In the genomic region with DNA sequence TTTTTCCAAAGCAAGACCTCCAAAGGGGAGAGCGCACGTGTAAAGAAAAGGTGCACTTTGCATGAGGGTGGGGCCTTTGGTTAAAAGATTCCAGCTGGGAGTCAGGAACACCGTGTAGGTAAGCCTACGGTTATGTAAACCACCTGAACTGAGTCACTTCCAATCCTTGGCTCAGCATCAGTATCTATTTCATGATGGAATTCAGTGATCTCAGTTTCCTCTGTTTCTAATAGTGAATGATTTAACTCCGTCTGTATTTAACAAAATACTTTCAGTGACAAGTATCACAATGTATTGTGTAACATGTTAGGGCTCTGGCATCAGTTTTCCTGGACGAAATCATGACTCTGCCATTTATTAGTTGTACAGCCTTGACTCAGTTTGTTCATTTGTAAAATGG, we compare ENCODE assay signal across 17 cellular contexts. TPM values are rescaled to one million over a fixed set of nuclear protein-coding genes. Genes with fewer than 3 reads are reported as not detected.
DNase-seq lines count a peak whose midpoint lies in the region; ATAC-seq, FAIRE-seq and TF ChIP-seq lines count a peak whose summit lies in the region.
"Had no signal": no experiment of that assay in that cellular context is flagged by ENCODE, and none has a peak within 500 bp of the region (broad histone marks: within the 10 kb centered on the region; RNA-seq: fewer than 3 reads in every experiment).

No MANE protein-coding gene starts in this region.

- CTCF ChIA-PET in activated CD4-positive, alpha-beta memory T cell treated with anti-CD3 and anti-CD28 coated beads for 36 hours (lab: Charles Lee) = no interaction called here

- H3K27me3 ChIP-seq in MG63 (no peaks in the 10 kb centered on the region), keratinocyte (ENCODE audit: control insufficient read depth, extremely low read depth, insufficient read depth, low read length) (peaks cover 25% of the 10 kb centered on the region), subcutaneous abdominal adipose tissue (ENCODE audit: control insufficient read depth in 5 of 5, insufficient read depth in 4 of 5, low read length in 5 of 5) (peaks cover 0 to 5% (median 0%) of the 10 kb centered on the region in 5 donors), right cardiac atrium (ENCODE audit: control insufficient read depth, insufficient read depth) (no peaks in the 10 kb centered on the region)
- H3K27me3 ChIP-seq: SJCRH30 had no signal

- H3K4me3 Mint-ChIP-seq in activated CD4-positive, alpha-beta memory T cell treated with anti-CD3 and anti-CD28 coated beads for 36 hours = no peak overlapping the region
- H3K4me3 Mint-ChIP-seq: activated CD4-positive, alpha-beta T cell treated with anti-CD3 and anti-CD28 coated beads for 36 hours; activated naive CD4-positive, alpha-beta T cell treated with anti-CD3 and anti-CD28 coated beads, Interleukin-2, amount 50 U/mL, for 24 hours had no signal

- no peak for ATAC-seq in right cardiac atrium
- ATAC-seq: activated CD4-positive, alpha-beta T cell treated with anti-CD3 and anti-CD28 coated beads for 36 hours had no signal

- no peak overlapping the region for H3K27ac ChIP-seq in keratinocyte (ENCODE audit: control insufficient read depth, insufficient read depth, low read length)
- peak overlapping the region; percentile 91 for H3K27ac ChIP-seq in subcutaneous abdominal adipose tissue (ENCODE audit: low read depth, low read length)
- H3K27ac ChIP-seq in right cardiac atrium (ENCODE audit: low read length) = no peak overlapping the region
- H3K27ac ChIP-seq: C4-2B, SJCRH30 had no signal

- H3K4me2 ChIP-seq in keratinocyte (ENCODE audit: control insufficient read depth, extremely low read depth, insufficient read depth, low read depth, low read length) = peak overlapping the region; percentile 91

- 77% methylated on average over 6 of the region's 6 CpGs for WGBS in right cardiac atrium

- no peak overlapping the region for H2AFZ ChIP-seq in keratinocyte (ENCODE audit: control insufficient read depth, low read length)

- H3K27ac Mint-ChIP-seq in activated CD4-positive, alpha-beta memory T cell treated with anti-CD3 and anti-CD28 coated beads for 36 hours = no peak overlapping the region
- H3K27ac Mint-ChIP-seq: activated CD4-positive, alpha-beta T cell treated with anti-CD3 and anti-CD28 coated beads for 36 hours; activated naive CD4-positive, alpha-beta T cell treated with anti-CD3 and anti-CD28 coated beads, Interleukin-2, amount 50 U/mL, for 24 hours had no signal

- peaks cover 10% of the 10 kb centered on the region for H3K9me3 Mint-ChIP-seq in activated CD4-positive, alpha-beta memory T cell treated with anti-CD3 and anti-CD28 coated beads for 36 hours

- no peaks in the 10 kb centered on the region for H3K9me1 ChIP-seq in keratinocyte (ENCODE audit: control insufficient read depth, extremely low read depth, insufficient read depth, low read length)

- peaks cover 13% of the 10 kb centered on the region for H3K36me3 ChIP-seq in MG63
- H3K36me3 ChIP-seq in keratinocyte (ENCODE audit: control insufficient read depth in 2 of 2, extremely low read depth in 1 of 2, insufficient read depth in 2 of 2, low read length in 2 of 2) = no peaks in the 10 kb centered on the region
- H3K36me3 ChIP-seq in subcutaneous abdominal adipose tissue (ENCODE audit: control insufficient read depth in 5 of 5, insufficient read depth in 5 of 5, low read length in 5 of 5) = no peaks in the 10 kb centered on the region
- H3K36me3 ChIP-seq: SJCRH30 had no signal

- H3K4me1 ChIP-seq in keratinocyte (ENCODE audit: control insufficient read depth, extremely low read depth, insufficient read depth, low read length) (peaks cover 17% of the 10 kb centered on the region), subcutaneous abdominal adipose tissue (ENCODE audit: control insufficient read depth in 5 of 5, insufficient read depth in 5 of 5, low read length in 5 of 5) (peaks cover 2 to 51% (median 30%) of the 10 kb centered on the region in 5 donors), right cardiac atrium (ENCODE audit: control insufficient read depth, insufficient read depth, low read length) (no peaks in the 10 kb centered on the region)
- H3K4me1 ChIP-seq: SJCRH30 had no signal

- H3K4me3 ChIP-seq in MG63 = peak overlapping the region; percentile 80
- H3K4me3 ChIP-seq in keratinocyte (ENCODE audit: control insufficient read depth in 2 of 3, extremely low read depth in 1 of 3, insufficient read depth in 2 of 3, low read depth in 1 of 3, low read length in 3 of 3) = no peak overlapping the region
- H3K4me3 ChIP-seq in subcutaneous abdominal adipose tissue (ENCODE audit: low read depth in 1 of 5, low read length in 5 of 5) = peak overlapping the region in 2 of 5 donors; percentile 79 to 86
- no peak overlapping the region for H3K4me3 ChIP-seq in right cardiac atrium (ENCODE audit: low read length)

- dilution Hi-C loops in keratinocyte (cut with MboI; ENCODE audit: extremely low pct_ligation_motif_present, low sequenced_read_pairs) = no loop called here

- POLR2A ChIA-PET in activated CD4-positive, alpha-beta memory T cell treated with anti-CD3 and anti-CD28 coated beads for 36 hours (lab: Charles Lee) = no interaction called here

- TF ChIP-seq CTCF in keratinocyte (optimal IDR thresholded peaks at IDR 0.05 in 1 of 3, IDR thresholded peaks at IDR 0.05 in 1 of 3, conservative IDR thresholded peaks at IDR 0.05 in 1 of 3; ENCODE audit: extremely low read depth in 1 of 3, insufficient read depth in 2 of 3, low read length in 3 of 3) = no peak

- DNase-seq in MG63 = no peak
- DNase-seq in dedifferentiated amniotic fluid mesenchymal stem cell (ENCODE audit: extremely low spot score) = peak; percentile 19
- DNase-seq in keratinocyte (ENCODE audit: low read depth, low spot score) = peak; percentile 60
- no peak for DNase-seq in activated CD4-positive, alpha-beta memory T cell treated with anti-CD3 and anti-CD28 coated beads for 36 hours
- DNase-seq in retina = no peak
- no peak for DNase-seq in right cardiac atrium
- no peak for DNase-seq in stimulated activated naive CD4-positive, alpha-beta T cell (lab: John Stamatoyannopoulos, UW)
- DNase-seq: activated CD4-positive, alpha-beta T cell treated with anti-CD3 and anti-CD28 coated beads for 36 hours; head of caudate nucleus; kidney glomerular epithelial cell; NCI-H1436 treated with DMSO at 0.1 percent for 48 hours; SJCRH30; T1000 had no signal

- H3K9me3 ChIP-seq in MG63 = peaks cover 2% of the 10 kb centered on the region; the same call in 1 of the 2 replicates
- no peaks in the 10 kb centered on the region for H3K9me3 ChIP-seq in keratinocyte (ENCODE audit: control insufficient read depth, low read depth, low read length)
- H3K9me3 ChIP-seq in subcutaneous abdominal adipose tissue (ENCODE audit: control insufficient read depth in 5 of 5, low read length in 5 of 5) = no peaks in the 10 kb centered on the region
- H3K9me3 ChIP-seq in right cardiac atrium (ENCODE audit: control insufficient read depth, low read length) = no peaks in the 10 kb centered on the region
- H3K9me3 ChIP-seq: SJCRH30 had no signal

- peaks cover 2% of the 10 kb centered on the region for H3K4me1 Mint-ChIP-seq in activated CD4-positive, alpha-beta memory T cell treated with anti-CD3 and anti-CD28 coated beads for 36 hours (ENCODE audit: low read depth)
- H3K4me1 Mint-ChIP-seq: activated naive CD4-positive, alpha-beta T cell treated with anti-CD3 and anti-CD28 coated beads, Interleukin-2, amount 50 U/mL, for 24 hours had no signal

- intact Hi-C loops in activated CD4-positive, alpha-beta memory T cell treated with anti-CD3 and anti-CD28 coated beads for 36 hours (cut with micrococcal nuclease) = no loop called here
- intact Hi-C loops in right cardiac atrium (cut with DNase I) = no loop called here

- FAIRE-seq in keratinocyte (lab: Jason Lieb, UNC) = peak; percentile 93

- no peaks in the 10 kb centered on the region for H3K36me3 Mint-ChIP-seq in activated CD4-positive, alpha-beta memory T cell treated with anti-CD3 and anti-CD28 coated beads for 36 hours
- H3K36me3 Mint-ChIP-seq: activated naive CD4-positive, alpha-beta T cell treated with anti-CD3 and anti-CD28 coated beads, Interleukin-2, amount 50 U/mL, for 24 hours had no signal

- no peaks in the 10 kb centered on the region for H3K79me2 ChIP-seq in keratinocyte (ENCODE audit: control insufficient read depth, insufficient read depth, low read length)

- peaks cover 30% of the 10 kb centered on the region for H3K27me3 Mint-ChIP-seq in activated CD4-positive, alpha-beta memory T cell treated with anti-CD3 and anti-CD28 coated beads for 36 hours

- no peaks in the 10 kb centered on the region for H4K20me1 ChIP-seq in keratinocyte (ENCODE audit: control insufficient read depth, extremely low read depth, insufficient read depth, low read length)

- H3K9ac ChIP-seq in keratinocyte (ENCODE audit: control insufficient read depth, extremely low read depth, insufficient read depth, low read length) (no peak overlapping the region), subcutaneous abdominal adipose tissue (ENCODE audit: low read length in 5 of 5) (peak overlapping the region in 1 of 5 donors; percentile 85)

RNA-seq across cellular contexts. Expression of a gene that starts 1.3 kb away (rescaled TPM):
- 38.1 and 40.0 TPM in 2 replicates for total RNA-seq in MG63 (2014; rRNA removed; shearing (Covaris generic); ENCODE audit: low replicate concordance)
- polyA plus RNA-seq in keratinocyte = 0.09 to 0.14 TPM (median 0.10 TPM) in 3 replicates
- 0.04 TPM for polyA plus RNA-seq in keratinocyte (2011; ENCODE audit: low read depth)
- 0.08 and 0.11 TPM in 2 replicates for polyA plus RNA-seq in keratinocyte (2011; cell fraction: cytosol; rRNA removed)
- polyA plus RNA-seq in keratinocyte (2011; cell fraction: nucleus; rRNA removed) = 0.69 and 0.85 TPM in 2 replicates
- 0.05 and 0.23 TPM in 2 replicates for polyA plus RNA-seq in keratinocyte (2012; ENCODE audit: low replicate concordance)
- polyA minus RNA-seq in keratinocyte = 0.30 to 0.58 TPM (median 0.53 TPM) in 3 replicates
- not detected for polyA minus RNA-seq in keratinocyte (2011; cell fraction: cytosol; rRNA and poly(A)+ RNA removed)
- polyA minus RNA-seq in keratinocyte (2011; cell fraction: nucleus; rRNA and poly(A)+ RNA removed) = 2.1 and 4.7 TPM in 2 replicates
- not detected for total RNA-seq in activated CD4-positive, alpha-beta memory T cell treated with anti-CD3 and anti-CD28 coated beads for 36 hours
- total RNA-seq in right cardiac atrium = 10 to 100 TPM in 2 of 4 donors, 1 to 10 TPM in 2; 8.0 to 14.2 (median 10.2) TPM
- polyA plus RNA-seq in right cardiac atrium = 3.0 TPM
- total RNA-seq: activated CD4-positive, alpha-beta T cell treated with anti-CD3 and anti-CD28 coated beads for 36 hours; HT-29 had no signal

Comparison
In these comparisons a context has a peak if more than half of its experiments do, and no peak if none do; other contexts are left out.
1. DNase-seq: peak in dedifferentiated amniotic fluid mesenchymal stem cell (single experiment) and keratinocyte (single experiment); none in MG63 (single experiment), activated CD4-positive, alpha-beta memory T cell treated with anti-CD3 and anti-CD28 coated beads for 36 hours (single experiment), retina (single experiment), right cardiac atrium (0 of 3) and stimulated activated naive CD4-positive, alpha-beta T cell (0 of 6).
2. RNA of a gene that starts 1.3 kb away (total RNA-seq): 38.1 to 40.0 TPM in MG63 and 8.0 to 14.2 TPM in right cardiac atrium; not detected in activated CD4-positive, alpha-beta memory T cell treated with anti-CD3 and anti-CD28 coated beads for 36 hours; every median in the first group is over 4 times any median in the second.